9 cellular contexts compared by ENCODE assay signal in genomic region chr10:62726142-62726541, GRCh38.
DNase-seq lines count a peak whose midpoint lies in the region; ATAC-seq and TF ChIP-seq lines count a peak whose summit lies in the region.
"Had no signal": no experiment of that assay in that cellular context is flagged by ENCODE, and none has a peak within 500 bp of the region (broad histone marks: within the 10 kb centered on the region; RNA-seq: fewer than 3 reads in every experiment).

No MANE protein-coding gene starts in this region.

- no TSS peak for BruUV-seq in PC-9 (replicated peaks; lab: Mats Ljungman, UMichigan)

- no peaks in the 10 kb centered on the region for H3F3A ChIP-seq in PC-9 (ENCODE audit: insufficient read depth, low read depth)

- no peak overlapping the region for H3K27ac ChIP-seq in PC-9
- H3K27ac ChIP-seq: GM23248 had no signal

- no peaks in the 10 kb centered on the region for H3K79me2 ChIP-seq in PC-9 (ENCODE audit: low read depth)

- no peaks in the 10 kb centered on the region for H3K4me1 ChIP-seq in PC-9 (replicated peaks; ENCODE audit: insufficient read depth)
- H3K4me1 ChIP-seq in mucosa of descending colon (ENCODE audit: low read depth) = no peaks in the 10 kb centered on the region

- ATAC-seq in GM19324 (IDR thresholded peaks at IDR 0.05; ENCODE audit: low FRiP score, unreplicated experiment) (peak; percentile 72), HG02852 (IDR thresholded peaks at IDR 0.05; ENCODE audit: unreplicated experiment) (peak; percentile 97), mucosa of descending colon (no peak)

- H2AFZ ChIP-seq in PC-9 = no peak overlapping the region
- H2AFZ ChIP-seq: GM23248 had no signal

- CTCF ChIA-PET in PC-9 (lab: Charles Lee) = no interaction called here

- H3K9me2 ChIP-seq in PC-9 (ENCODE audit: insufficient read depth) = no peaks in the 10 kb centered on the region

- H3K4me3 ChIP-seq in PC-9 (no peak overlapping the region), mucosa of descending colon (no peak overlapping the region)
- H3K4me3 ChIP-seq: GM23248 had no signal

- H3K27me3 ChIP-seq in PC-9 (ENCODE audit: insufficient read depth, low read depth) = no peaks in the 10 kb centered on the region

- TF ChIP-seq CTCF in PC-9 (conservative IDR thresholded peaks at IDR 0.05) (no peak), mucosa of descending colon (IDR thresholded peaks at IDR 0.05) (no peak)

- no peak overlapping the region for H3K4me2 ChIP-seq in PC-9

- POLR2A ChIA-PET in PC-9 (lab: Charles Lee; ENCODE audit: unreplicated experiment) = no interaction called here

- no peaks in the 10 kb centered on the region for H3K9me3 ChIP-seq in PC-9 (ENCODE audit: insufficient read depth, low read depth)
- no peaks in the 10 kb centered on the region for H3K9me3 ChIP-seq in mucosa of descending colon

- no peaks in the 10 kb centered on the region for H4K20me1 ChIP-seq in PC-9 (ENCODE audit: insufficient read depth)

- peak; percentile 29 to 62 for DNase-seq in activated CD8-positive, alpha-beta memory T cell treated with anti-CD3 and anti-CD28 coated beads for 4 hours (ENCODE audit: low read depth in 2 of 2)
- peak; percentile 47 to 70 (median 50) for DNase-seq in stimulated activated CD4-positive, alpha-beta T cell treated with anti-CD3 and anti-CD28 coated beads, TNF-alpha, amount 100 ng/mL, for 48 hours (ENCODE audit: low read depth in 3 of 3)
- DNase-seq in PC-9 = no peak
- DNase-seq in NCI-H774 (lab: John Stamatoyannopoulos, UW) = no peak
- DNase-seq in SHP77 (lab: John Stamatoyannopoulos, UW) = no peak
- DNase-seq in mucosa of descending colon = no peak
- DNase-seq: GM23248 had no signal

- intact Hi-C loops in PC-9 (cut with micrococcal nuclease; ENCODE audit: unreplicated experiment) (no loop called here), mucosa of descending colon (cut with DNase I, micrococcal nuclease) (no loop called here)

- H3K36me3 ChIP-seq in PC-9 (ENCODE audit: low read depth) (no peaks in the 10 kb centered on the region), mucosa of descending colon (ENCODE audit: low read depth) (no peaks in the 10 kb centered on the region)

Comparison
In these comparisons a context has a peak if more than half of its experiments do, and no peak if none do; other contexts are left out.
1. DNase-seq: peak in activated CD8-positive, alpha-beta memory T cell treated with anti-CD3 and anti-CD28 coated beads for 4 hours (2 of 2) and stimulated activated CD4-positive, alpha-beta T cell treated with anti-CD3 and anti-CD28 coated beads, TNF-alpha, amount 100 ng/mL, for 48 hours (3 of 3); none in PC-9 (0 of 2), NCI-H774 (single experiment), SHP77 (0 of 2) and mucosa of descending colon (0 of 3).